In the genomic region with DNA sequence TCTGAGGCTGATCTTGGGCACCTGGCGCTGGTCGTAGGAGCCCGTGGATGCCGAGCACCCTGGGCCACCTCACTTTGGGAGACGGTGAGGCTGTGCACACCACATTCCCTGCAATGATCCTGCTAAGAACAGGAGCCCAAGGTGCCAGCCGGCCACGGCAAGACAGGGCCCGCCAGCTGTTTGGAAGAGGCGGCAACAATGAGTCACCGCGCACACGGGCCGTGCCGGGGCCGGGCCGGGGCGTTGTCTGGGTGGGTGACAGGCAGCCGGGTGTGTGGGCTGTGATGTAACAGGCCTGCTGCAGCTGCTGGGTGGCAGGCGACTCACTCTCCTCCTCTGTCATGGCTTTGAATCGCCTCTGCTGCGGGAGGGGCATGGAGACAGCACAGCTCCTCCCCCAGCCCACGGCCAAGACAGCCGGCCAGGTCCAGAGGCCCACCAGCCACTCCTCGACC, we compare ENCODE assay signal across 1 cellular context.
A peak's percentile ranks its signal among the peaks of the same experiment; 100 is the strongest.
TF ChIP-seq lines count a peak whose summit lies in the region.

No MANE protein-coding gene starts in this region.

TF ChIP-seq in HEK293, 187 proteins besides CTCF, POLR2A, EP300 and RAD21 (continued from another document and continues in another):
- TF ChIP-seq, protein P1, sequence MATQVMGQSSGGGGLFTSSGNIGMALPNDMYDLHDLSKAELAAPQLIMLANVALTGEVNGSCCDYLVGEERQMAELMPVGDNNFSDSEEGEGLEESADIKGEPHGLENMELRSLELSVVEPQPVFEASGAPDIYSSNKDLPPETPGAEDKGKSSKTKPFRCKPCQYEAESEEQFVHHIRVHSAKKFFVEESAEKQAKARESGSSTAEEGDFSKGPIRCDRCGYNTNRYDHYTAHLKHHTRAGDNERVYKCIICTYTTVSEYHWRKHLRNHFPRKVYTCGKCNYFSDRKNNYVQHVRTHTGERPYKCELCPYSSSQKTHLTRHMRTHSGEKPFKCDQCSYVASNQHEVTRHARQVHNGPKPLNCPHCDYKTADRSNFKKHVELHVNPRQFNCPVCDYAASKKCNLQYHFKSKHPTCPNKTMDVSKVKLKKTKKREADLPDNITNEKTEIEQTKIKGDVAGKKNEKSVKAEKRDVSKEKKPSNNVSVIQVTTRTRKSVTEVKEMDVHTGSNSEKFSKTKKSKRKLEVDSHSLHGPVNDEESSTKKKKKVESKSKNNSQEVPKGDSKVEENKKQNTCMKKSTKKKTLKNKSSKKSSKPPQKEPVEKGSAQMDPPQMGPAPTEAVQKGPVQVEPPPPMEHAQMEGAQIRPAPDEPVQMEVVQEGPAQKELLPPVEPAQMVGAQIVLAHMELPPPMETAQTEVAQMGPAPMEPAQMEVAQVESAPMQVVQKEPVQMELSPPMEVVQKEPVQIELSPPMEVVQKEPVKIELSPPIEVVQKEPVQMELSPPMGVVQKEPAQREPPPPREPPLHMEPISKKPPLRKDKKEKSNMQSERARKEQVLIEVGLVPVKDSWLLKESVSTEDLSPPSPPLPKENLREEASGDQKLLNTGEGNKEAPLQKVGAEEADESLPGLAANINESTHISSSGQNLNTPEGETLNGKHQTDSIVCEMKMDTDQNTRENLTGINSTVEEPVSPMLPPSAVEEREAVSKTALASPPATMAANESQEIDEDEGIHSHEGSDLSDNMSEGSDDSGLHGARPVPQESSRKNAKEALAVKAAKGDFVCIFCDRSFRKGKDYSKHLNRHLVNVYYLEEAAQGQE (tag by site-specific recombination; IDR thresholded peaks at IDR 0.05) = no peak
- TF ChIP-seq ZNF157 (tag by site-specific recombination; IDR thresholded peaks at IDR 0.05) (no peak), GLIS1 (tag by site-specific recombination; IDR thresholded peaks at IDR 0.05) (peak; percentile 62), YY1 (tag by site-specific recombination; IDR thresholded peaks at IDR 0.05) (no peak), EGR2 (tag by site-specific recombination; IDR thresholded peaks at IDR 0.05; ENCODE audit: low read depth) (peak; percentile 95), ZNF433 (tag by site-specific recombination; IDR thresholded peaks at IDR 0.05; ENCODE audit: low read depth) (no peak), ZNF24 (tag by site-specific recombination; IDR thresholded peaks at IDR 0.05) (0 out of 2 replicates have a peak, but pooled peaks have one; percentile 9), ZBTB48 (tag by site-specific recombination; IDR thresholded peaks at IDR 0.05) (no peak), ZNF624 (tag by site-specific recombination; IDR thresholded peaks at IDR 0.05) (no peak), ZNF324 (tag by site-specific recombination; IDR thresholded peaks at IDR 0.05) (0 out of 2 replicates have a peak, but pooled peaks have one; percentile 39), MYNN (tag by site-specific recombination; IDR thresholded peaks at IDR 0.05; ENCODE audit: borderline replicate concordance) (no peak), ZNF114 (tag by site-specific recombination; IDR thresholded peaks at IDR 0.05) (no peak), IKZF3 (tag by site-specific recombination; IDR thresholded peaks at IDR 0.05) (no peak), SCRT1 (tag by site-specific recombination; IDR thresholded peaks at IDR 0.05; ENCODE audit: borderline replicate concordance) (no peak), ZBTB20 (tag by site-specific recombination; IDR thresholded peaks at IDR 0.05) (peak; percentile 39; the same call in 1 of the 2 replicates), ZBTB17 (tag by site-specific recombination; IDR thresholded peaks at IDR 0.05) (peak; percentile 34; the same call in 1 of the 2 replicates), KLF16 (tag by site-specific recombination; IDR thresholded peaks at IDR 0.05) (peak; percentile 73), ZNF335 (tag by site-specific recombination; conservative IDR thresholded peaks at IDR 0.05) (0 out of 2 replicates have a peak, but pooled peaks have one; percentile 19), ZNF239 (tag by site-specific recombination; IDR thresholded peaks at IDR 0.05) (no peak), ZNF610 (tag by site-specific recombination; IDR thresholded peaks at IDR 0.05; ENCODE audit: borderline replicate concordance) (no peak), ZNF121 (tag by site-specific recombination; IDR thresholded peaks at IDR 0.05) (no peak), ZNF341 (tag by site-specific recombination; IDR thresholded peaks at IDR 0.05; ENCODE audit: low read depth) (peak; percentile 42; the same call in 1 of the 2 replicates), OSR2 (tag by site-specific recombination; IDR thresholded peaks at IDR 0.05) (peak; percentile 16; the same call in 1 of the 2 replicates), ZNF830 (tag by site-specific recombination; IDR thresholded peaks at IDR 0.05; ENCODE audit: low read depth) (no peak), ZNF132 (tag by site-specific recombination; IDR thresholded peaks at IDR 0.05; ENCODE audit: borderline replicate concordance) (no peak), ZFP37 (tag by site-specific recombination; IDR thresholded peaks at IDR 0.05) (no peak), ZNF660 (tag by site-specific recombination; IDR thresholded peaks at IDR 0.05) (0 out of 2 replicates have a peak, but pooled peaks have one; percentile 52), GLI2 (tag by site-specific recombination; IDR thresholded peaks at IDR 0.05; ENCODE audit: borderline replicate concordance, low read depth) (no peak), ZBTB1 (tag by site-specific recombination; IDR thresholded peaks at IDR 0.05) (no peak), ZSCAN30 (tag by site-specific recombination; IDR thresholded peaks at IDR 0.05) (no peak), ZFP3 (tag by site-specific recombination; IDR thresholded peaks at IDR 0.05; ENCODE audit: low read depth) (no peak), ZNF654 (tag by site-specific recombination; IDR thresholded peaks at IDR 0.05; ENCODE audit: low read depth) (no peak)
- TF ChIP-seq, protein P2, sequence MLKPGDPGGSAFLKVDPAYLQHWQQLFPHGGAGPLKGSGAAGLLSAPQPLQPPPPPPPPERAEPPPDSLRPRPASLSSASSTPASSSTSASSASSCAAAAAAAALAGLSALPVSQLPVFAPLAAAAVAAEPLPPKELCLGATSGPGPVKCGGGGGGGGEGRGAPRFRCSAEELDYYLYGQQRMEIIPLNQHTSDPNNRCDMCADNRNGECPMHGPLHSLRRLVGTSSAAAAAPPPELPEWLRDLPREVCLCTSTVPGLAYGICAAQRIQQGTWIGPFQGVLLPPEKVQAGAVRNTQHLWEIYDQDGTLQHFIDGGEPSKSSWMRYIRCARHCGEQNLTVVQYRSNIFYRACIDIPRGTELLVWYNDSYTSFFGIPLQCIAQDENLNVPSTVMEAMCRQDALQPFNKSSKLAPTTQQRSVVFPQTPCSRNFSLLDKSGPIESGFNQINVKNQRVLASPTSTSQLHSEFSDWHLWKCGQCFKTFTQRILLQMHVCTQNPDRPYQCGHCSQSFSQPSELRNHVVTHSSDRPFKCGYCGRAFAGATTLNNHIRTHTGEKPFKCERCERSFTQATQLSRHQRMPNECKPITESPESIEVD (tag by site-specific recombination; IDR thresholded peaks at IDR 0.05) = no peak
- TF ChIP-seq, protein P3, sequence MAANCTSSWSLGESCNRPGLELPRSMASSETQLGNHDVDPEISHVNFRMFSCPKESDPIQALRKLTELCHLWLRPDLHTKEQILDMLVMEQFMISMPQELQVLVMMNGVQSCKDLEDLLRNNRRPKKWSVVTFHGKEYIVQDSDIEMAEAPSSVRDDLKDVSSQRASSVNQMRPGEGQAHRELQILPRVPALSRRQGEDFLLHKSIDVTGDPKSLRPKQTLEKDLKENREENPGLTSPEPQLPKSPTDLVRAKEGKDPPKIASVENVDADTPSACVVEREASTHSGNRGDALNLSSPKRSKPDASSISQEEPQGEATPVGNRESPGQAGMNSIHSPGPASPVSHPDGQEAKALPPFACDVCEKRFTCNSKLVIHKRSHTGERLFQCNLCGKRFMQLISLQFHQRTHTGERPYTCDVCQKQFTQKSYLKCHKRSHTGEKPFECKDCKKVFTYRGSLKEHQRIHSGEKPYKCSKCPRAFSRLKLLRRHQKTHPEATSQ (tag by site-specific recombination; IDR thresholded peaks at IDR 0.05) = no peak
- TF ChIP-seq, protein P4, sequence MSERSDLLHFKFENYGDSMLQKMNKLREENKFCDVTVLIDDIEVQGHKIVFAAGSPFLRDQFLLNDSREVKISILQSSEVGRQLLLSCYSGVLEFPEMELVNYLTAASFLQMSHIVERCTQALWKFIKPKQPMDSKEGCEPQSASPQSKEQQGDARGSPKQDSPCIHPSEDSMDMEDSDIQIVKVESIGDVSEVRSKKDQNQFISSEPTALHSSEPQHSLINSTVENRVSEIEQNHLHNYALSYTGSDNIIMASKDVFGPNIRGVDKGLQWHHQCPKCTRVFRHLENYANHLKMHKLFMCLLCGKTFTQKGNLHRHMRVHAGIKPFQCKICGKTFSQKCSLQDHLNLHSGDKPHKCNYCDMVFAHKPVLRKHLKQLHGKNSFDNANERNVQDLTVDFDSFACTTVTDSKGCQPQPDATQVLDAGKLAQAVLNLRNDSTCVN (tag by site-specific recombination; optimal IDR thresholded peaks at IDR 0.05) = peak; percentile 34
- TF ChIP-seq, protein P5, sequence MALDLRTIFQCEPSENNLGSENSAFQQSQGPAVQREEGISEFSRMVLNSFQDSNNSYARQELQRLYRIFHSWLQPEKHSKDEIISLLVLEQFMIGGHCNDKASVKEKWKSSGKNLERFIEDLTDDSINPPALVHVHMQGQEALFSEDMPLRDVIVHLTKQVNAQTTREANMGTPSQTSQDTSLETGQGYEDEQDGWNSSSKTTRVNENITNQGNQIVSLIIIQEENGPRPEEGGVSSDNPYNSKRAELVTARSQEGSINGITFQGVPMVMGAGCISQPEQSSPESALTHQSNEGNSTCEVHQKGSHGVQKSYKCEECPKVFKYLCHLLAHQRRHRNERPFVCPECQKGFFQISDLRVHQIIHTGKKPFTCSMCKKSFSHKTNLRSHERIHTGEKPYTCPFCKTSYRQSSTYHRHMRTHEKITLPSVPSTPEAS (tag by site-specific recombination; IDR thresholded peaks at IDR 0.05) = 0 out of 2 replicates have a peak, but pooled peaks have one; percentile 9
- TF ChIP-seq, protein P6, sequence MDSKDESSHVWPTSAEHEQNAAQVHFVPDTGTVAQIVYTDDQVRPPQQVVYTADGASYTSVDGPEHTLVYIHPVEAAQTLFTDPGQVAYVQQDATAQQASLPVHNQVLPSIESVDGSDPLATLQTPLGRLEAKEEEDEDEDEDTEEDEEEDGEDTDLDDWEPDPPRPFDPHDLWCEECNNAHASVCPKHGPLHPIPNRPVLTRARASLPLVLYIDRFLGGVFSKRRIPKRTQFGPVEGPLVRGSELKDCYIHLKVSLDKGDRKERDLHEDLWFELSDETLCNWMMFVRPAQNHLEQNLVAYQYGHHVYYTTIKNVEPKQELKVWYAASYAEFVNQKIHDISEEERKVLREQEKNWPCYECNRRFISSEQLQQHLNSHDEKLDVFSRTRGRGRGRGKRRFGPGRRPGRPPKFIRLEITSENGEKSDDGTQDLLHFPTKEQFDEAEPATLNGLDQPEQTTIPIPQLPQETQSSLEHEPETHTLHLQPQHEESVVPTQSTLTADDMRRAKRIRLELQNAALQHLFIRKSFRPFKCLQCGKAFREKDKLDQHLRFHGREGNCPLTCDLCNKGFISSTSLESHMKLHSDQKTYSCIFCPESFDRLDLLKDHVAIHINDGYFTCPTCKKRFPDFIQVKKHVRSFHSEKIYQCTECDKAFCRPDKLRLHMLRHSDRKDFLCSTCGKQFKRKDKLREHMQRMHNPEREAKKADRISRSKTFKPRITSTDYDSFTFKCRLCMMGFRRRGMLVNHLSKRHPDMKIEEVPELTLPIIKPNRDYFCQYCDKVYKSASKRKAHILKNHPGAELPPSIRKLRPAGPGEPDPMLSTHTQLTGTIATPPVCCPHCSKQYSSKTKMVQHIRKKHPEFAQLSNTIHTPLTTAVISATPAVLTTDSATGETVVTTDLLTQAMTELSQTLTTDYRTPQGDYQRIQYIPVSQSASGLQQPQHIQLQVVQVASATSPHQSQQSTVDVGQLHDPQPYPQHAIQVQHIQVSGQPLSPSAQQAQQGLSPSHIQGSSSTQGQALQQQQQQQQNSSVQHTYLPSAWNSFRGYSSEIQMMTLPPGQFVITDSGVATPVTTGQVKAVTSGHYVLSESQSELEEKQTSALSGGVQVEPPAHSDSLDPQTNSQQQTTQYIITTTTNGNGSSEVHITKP (tag by site-specific recombination; IDR thresholded peaks at IDR 0.05) = 0 out of 2 replicates have a peak, but pooled peaks have one; percentile 12
- TF ChIP-seq, protein P7, sequence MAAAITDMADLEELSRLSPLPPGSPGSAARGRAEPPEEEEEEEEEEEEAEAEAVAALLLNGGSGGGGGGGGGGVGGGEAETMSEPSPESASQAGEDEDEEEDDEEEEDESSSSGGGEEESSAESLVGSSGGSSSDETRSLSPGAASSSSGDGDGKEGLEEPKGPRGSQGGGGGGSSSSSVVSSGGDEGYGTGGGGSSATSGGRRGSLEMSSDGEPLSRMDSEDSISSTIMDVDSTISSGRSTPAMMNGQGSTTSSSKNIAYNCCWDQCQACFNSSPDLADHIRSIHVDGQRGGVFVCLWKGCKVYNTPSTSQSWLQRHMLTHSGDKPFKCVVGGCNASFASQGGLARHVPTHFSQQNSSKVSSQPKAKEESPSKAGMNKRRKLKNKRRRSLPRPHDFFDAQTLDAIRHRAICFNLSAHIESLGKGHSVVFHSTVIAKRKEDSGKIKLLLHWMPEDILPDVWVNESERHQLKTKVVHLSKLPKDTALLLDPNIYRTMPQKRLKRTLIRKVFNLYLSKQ (tag by site-specific recombination; IDR thresholded peaks at IDR 0.05; ENCODE audit: borderline replicate concordance) = no peak
- TF ChIP-seq, protein P8, sequence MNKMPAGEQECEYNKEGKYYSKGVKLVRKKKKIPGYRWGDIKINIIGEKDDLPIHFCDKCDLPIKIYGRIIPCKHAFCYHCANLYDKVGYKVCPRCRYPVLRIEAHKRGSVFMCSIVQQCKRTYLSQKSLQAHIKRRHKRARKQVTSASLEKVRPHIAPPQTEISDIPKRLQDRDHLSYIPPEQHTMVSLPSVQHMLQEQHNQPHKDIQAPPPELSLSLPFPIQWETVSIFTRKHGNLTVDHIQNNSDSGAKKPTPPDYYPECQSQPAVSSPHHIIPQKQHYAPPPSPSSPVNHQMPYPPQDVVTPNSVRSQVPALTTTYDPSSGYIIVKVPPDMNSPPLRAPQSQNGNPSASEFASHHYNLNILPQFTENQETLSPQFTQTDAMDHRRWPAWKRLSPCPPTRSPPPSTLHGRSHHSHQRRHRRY (tag by site-specific recombination; IDR thresholded peaks at IDR 0.05) = no peak
- TF ChIP-seq, protein P9, sequence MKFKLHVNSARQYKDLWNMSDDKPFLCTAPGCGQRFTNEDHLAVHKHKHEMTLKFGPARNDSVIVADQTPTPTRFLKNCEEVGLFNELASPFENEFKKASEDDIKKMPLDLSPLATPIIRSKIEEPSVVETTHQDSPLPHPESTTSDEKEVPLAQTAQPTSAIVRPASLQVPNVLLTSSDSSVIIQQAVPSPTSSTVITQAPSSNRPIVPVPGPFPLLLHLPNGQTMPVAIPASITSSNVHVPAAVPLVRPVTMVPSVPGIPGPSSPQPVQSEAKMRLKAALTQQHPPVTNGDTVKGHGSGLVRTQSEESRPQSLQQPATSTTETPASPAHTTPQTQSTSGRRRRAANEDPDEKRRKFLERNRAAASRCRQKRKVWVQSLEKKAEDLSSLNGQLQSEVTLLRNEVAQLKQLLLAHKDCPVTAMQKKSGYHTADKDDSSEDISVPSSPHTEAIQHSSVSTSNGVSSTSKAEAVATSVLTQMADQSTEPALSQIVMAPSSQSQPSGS (tag by site-specific recombination; IDR thresholded peaks at IDR 0.05; ENCODE audit: low read depth) = no peak
- TF ChIP-seq, protein P10, sequence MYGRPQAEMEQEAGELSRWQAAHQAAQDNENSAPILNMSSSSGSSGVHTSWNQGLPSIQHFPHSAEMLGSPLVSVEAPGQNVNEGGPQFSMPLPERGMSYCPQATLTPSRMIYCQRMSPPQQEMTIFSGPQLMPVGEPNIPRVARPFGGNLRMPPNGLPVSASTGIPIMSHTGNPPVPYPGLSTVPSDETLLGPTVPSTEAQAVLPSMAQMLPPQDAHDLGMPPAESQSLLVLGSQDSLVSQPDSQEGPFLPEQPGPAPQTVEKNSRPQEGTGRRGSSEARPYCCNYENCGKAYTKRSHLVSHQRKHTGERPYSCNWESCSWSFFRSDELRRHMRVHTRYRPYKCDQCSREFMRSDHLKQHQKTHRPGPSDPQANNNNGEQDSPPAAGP (tag by site-specific recombination; IDR thresholded peaks at IDR 0.05) = peak; percentile 87
